In genomic region chr12:29996993-29997392, GRCh38 we compare ENCODE assay signal across 10 cellular contexts.
"Had no signal": no experiment of that assay in that cellular context is flagged by ENCODE, and none has a peak within 500 bp of the region (broad histone marks: within the 10 kb centered on the region; RNA-seq: fewer than 3 reads in every experiment).

No MANE protein-coding gene starts in this region.

- H3K36me3 ChIP-seq: HAP-1 had no signal

- DNase-seq: GM23248, GOT3, H7, H9, HCEC 1CT, HFFc6 had no signal

- H3K27ac ChIP-seq: GM23248 had no signal

- H3K4me3 ChIP-seq: GM23248, HAP-1 had no signal

- H2AFZ ChIP-seq: GM23248 had no signal

- H3K4me3 Mint-ChIP-seq: H9, HFFc6 had no signal

- H3K4me1 Mint-ChIP-seq: H9 had no signal

- ATAC-seq: HCT116 had no signal

- H3K27ac Mint-ChIP-seq: H9, HFFc6 had no signal

- FAIRE-seq: H1, H54 had no signal

- H3K9me3 Mint-ChIP-seq: H9 had no signal

- H3K9me3 ChIP-seq: HAP-1 had no signal

- H3K9ac ChIP-seq: GM23248 had no signal
